Comparison of ENCODE assay signal across 2 cellular contexts in the genomic region with DNA sequence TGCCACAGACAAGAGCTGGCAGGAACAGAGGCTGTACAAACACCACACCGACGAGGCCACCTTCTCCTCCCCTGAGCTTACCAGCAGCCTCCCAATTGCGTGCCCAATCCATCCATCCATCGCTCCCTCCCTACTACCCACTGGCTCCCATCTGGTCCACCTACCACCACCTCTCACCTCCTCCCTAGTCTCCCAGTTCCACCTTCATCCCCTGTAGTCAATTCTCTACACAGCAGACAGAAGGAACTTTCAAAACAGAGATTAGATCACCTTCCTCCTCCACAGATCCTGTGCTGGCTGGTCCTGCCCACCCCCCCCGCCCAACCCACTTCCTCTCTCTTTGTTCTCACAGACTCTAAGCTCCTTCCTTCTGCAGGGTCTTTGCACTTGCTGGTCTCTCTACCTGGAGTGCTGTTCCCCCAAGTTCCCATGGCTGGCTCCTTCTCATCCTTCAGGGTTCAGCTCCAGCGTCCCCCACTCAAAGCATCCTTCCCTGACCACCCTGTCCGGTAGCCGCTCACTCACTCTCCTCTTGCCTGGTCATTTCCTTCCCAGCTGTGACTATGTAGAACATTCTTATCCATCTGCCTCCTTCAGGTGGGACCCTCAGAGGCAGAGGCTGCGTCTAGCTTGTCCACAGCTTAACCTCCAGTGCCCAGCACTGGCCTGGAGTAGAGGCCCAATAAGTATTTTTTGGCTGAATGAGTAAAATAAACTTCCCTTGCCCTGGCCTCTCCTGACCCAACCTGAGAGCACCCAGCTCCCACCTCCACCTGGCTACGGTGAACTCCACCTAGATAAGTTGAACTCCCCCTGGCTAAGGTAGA.
TF ChIP-seq lines count a peak whose summit lies in the region.

No MANE protein-coding gene starts in this region.

TF ChIP-seq in H1, 55 proteins besides CTCF, POLR2A, EP300 and RAD21:
- no peak for TF ChIP-seq ASH2L (IDR thresholded peaks at IDR 0.05; ENCODE audit: low read length)
- TF ChIP-seq SUZ12 (IDR thresholded peaks at IDR 0.05; ENCODE audit: low read length): no peak
- no peak for TF ChIP-seq POLR2AphosphoS5 (IDR thresholded peaks at IDR 0.05; ENCODE audit: low read depth, low read length)
- TF ChIP-seq POU5F1 (IDR thresholded peaks at IDR 0.05; ENCODE audit: low read depth, low read length): no peak
- no peak for TF ChIP-seq E2F6 (IDR thresholded peaks at IDR 0.05)
- TF ChIP-seq RFX5 (IDR thresholded peaks at IDR 0.05; ENCODE audit: borderline replicate concordance, low read depth, low read length): no peak
- no peak for TF ChIP-seq GTF2F1 (IDR thresholded peaks at IDR 0.05; ENCODE audit: borderline replicate concordance, low read depth, low read length)
- TF ChIP-seq CTBP2 (IDR thresholded peaks at IDR 0.05; ENCODE audit: borderline replicate concordance, insufficient read depth, insufficient read length, low read length): no peak
- TF ChIP-seq PHF8 (conservative IDR thresholded peaks at IDR 0.05; ENCODE audit: low read depth, low read length): no peak
- TF ChIP-seq RBBP5 (IDR thresholded peaks at IDR 0.05; ENCODE audit: borderline replicate concordance, low read depth, low read length): no peak
- no peak for TF ChIP-seq SRF (IDR thresholded peaks at IDR 0.05; ENCODE audit: low read depth, low read length)
- TF ChIP-seq RXRA (IDR thresholded peaks at IDR 0.05; ENCODE audit: insufficient read depth, low read depth, low read length): no peak
- no peak for TF ChIP-seq EZH2 (IDR thresholded peaks at IDR 0.05; ENCODE audit: low read depth, low read length, severe bottlenecking)
- TF ChIP-seq EGR1 (IDR thresholded peaks at IDR 0.05; ENCODE audit: borderline replicate concordance, low read depth, low read length): no peak
- TF ChIP-seq SIRT6 (IDR thresholded peaks at IDR 0.05; ENCODE audit: low read length): no peak
- no peak for TF ChIP-seq HDAC2 (IDR thresholded peaks at IDR 0.05; ENCODE audit: borderline replicate concordance in 1 of 2, low read depth in 2 of 2, low read length in 2 of 2)
TF ChIP-seq in H1: peak in this region for 0.

TF ChIP-seq in HEK293T, 16 proteins besides CTCF, POLR2A, EP300 and RAD21:
- TF ChIP-seq HDGF (IDR thresholded peaks at IDR 0.05; ENCODE audit: borderline replicate concordance): no peak
- TF ChIP-seq ARNT (IDR thresholded peaks at IDR 0.05): no peak
- no peak for TF ChIP-seq FOXK2 (IDR thresholded peaks at IDR 0.05)
- TF ChIP-seq LEF1 (IDR thresholded peaks at IDR 0.05; ENCODE audit: borderline replicate concordance): no peak
- no peak for TF ChIP-seq L3MBTL2 (conservative IDR thresholded peaks at IDR 0.05)
- no peak for TF ChIP-seq CTBP1 (IDR thresholded peaks at IDR 0.05; ENCODE audit: borderline replicate concordance)
- TF ChIP-seq SP1 (IDR thresholded peaks at IDR 0.05): no peak
- no peak for TF ChIP-seq ZNF384 (IDR thresholded peaks at IDR 0.05)
TF ChIP-seq in HEK293T: peak in this region for 0.
